In genomic region chr13:41345165-41345920, GRCh38 we compare ENCODE assay signal across 14 cellular contexts. TPM values are rescaled to one million over a fixed set of nuclear protein-coding genes. Genes with fewer than 3 reads are reported as not detected.
DNase-seq lines count a peak whose midpoint lies in the region; ATAC-seq and TF ChIP-seq lines count a peak whose summit lies in the region.
"Had no signal": no experiment of that assay in that cellular context is flagged by ENCODE, and none has a peak within 500 bp of the region (broad histone marks: within the 10 kb centered on the region; RNA-seq: fewer than 3 reads in every experiment).

No MANE protein-coding gene starts in this region.

- H3K4me1 ChIP-seq in right atrium auricular region (peaks cover 0 to 9% of the 10 kb centered on the region in 2 donors), uterus (no peaks in the 10 kb centered on the region), left lung (no peaks in the 10 kb centered on the region)
- H3K4me1 ChIP-seq: vagina had no signal

- TF ChIP-seq CTCF in natural killer cell (IDR thresholded peaks at IDR 0.05), result no peak
- TF ChIP-seq CTCF in right atrium auricular region (IDR thresholded peaks at IDR 0.05), result no peak
- no peak for TF ChIP-seq CTCF in uterus (IDR thresholded peaks at IDR 0.05)
- TF ChIP-seq CTCF in left lung (IDR thresholded peaks at IDR 0.05), result no peak

- no peaks in the 10 kb centered on the region for H3K27me3 Mint-ChIP-seq in natural killer cell (ENCODE audit: low read depth in 2 of 2)
- no peaks in the 10 kb centered on the region for H3K27me3 Mint-ChIP-seq in natural killer cell treated with Interleukin-12 subunit alpha and Interleukin-12 subunit beta and Interleukin-15 and Interleukin-18, amount 100 ng/mL, for 72 hours
- no peaks in the 10 kb centered on the region for H3K27me3 Mint-ChIP-seq in activated naive CD8-positive, alpha-beta T cell treated with anti-CD3 and anti-CD28 coated beads, Interleukin-2, amount 10 ng/mL, durations not matched to agents 7 days and 5 days
- H3K27me3 Mint-ChIP-seq: activated CD4-positive, alpha-beta memory T cell treated with anti-CD3 and anti-CD28 coated beads for 36 hours had no signal

- intact Hi-C loops in natural killer cell (cut with micrococcal nuclease), result no loop called here
- intact Hi-C loops in uterus (cut with DNase I; ENCODE audit: low total_unique reads), result no loop called here
- intact Hi-C loops in left lung (cut with DNase I), result no loop called here

- ATAC-seq in natural killer cell (peak in 1 of 3 donors; percentile 43), left lung (no peak), HG02763 (IDR thresholded peaks at IDR 0.05; ENCODE audit: unreplicated experiment) (no peak)
- ATAC-seq in natural killer cell treated with Interleukin-12 subunit alpha and Interleukin-12 subunit beta and Interleukin-15 and Interleukin-18, amount 100 ng/mL, for 72 hours, result no peak
- ATAC-seq in activated naive CD8-positive, alpha-beta T cell treated with anti-CD3 and anti-CD28 coated beads, Interleukin-2, amount 10 ng/mL, durations not matched to agents 7 days and 5 days (ENCODE audit: low read depth), result no peak

- peaks cover 3% of the 10 kb centered on the region for H3K36me3 Mint-ChIP-seq in natural killer cell
- H3K36me3 Mint-ChIP-seq in natural killer cell treated with Interleukin-12 subunit alpha and Interleukin-12 subunit beta and Interleukin-15 and Interleukin-18, amount 100 ng/mL, for 72 hours, result peaks cover 14% of the 10 kb centered on the region
- H3K36me3 Mint-ChIP-seq in activated naive CD8-positive, alpha-beta T cell treated with anti-CD3 and anti-CD28 coated beads, Interleukin-2, amount 10 ng/mL, durations not matched to agents 7 days and 5 days, result peaks cover 63% of the 10 kb centered on the region

- no peaks in the 10 kb centered on the region for H3K9me3 Mint-ChIP-seq in natural killer cell
- H3K9me3 Mint-ChIP-seq in natural killer cell treated with Interleukin-12 subunit alpha and Interleukin-12 subunit beta and Interleukin-15 and Interleukin-18, amount 100 ng/mL, for 72 hours, result no peaks in the 10 kb centered on the region
- H3K9me3 Mint-ChIP-seq in activated naive CD8-positive, alpha-beta T cell treated with anti-CD3 and anti-CD28 coated beads, Interleukin-2, amount 10 ng/mL, durations not matched to agents 7 days and 5 days, result peaks cover 2% of the 10 kb centered on the region
- H3K9me3 Mint-ChIP-seq: activated CD4-positive, alpha-beta memory T cell treated with anti-CD3 and anti-CD28 coated beads for 36 hours had no signal

- H3K27ac Mint-ChIP-seq in natural killer cell, result peak overlapping the region; percentile 67 to 71
- peak overlapping the region in 1 of 2 donors; percentile 26 for H3K27ac Mint-ChIP-seq in natural killer cell treated with Interleukin-12 subunit alpha and Interleukin-12 subunit beta and Interleukin-15 and Interleukin-18, amount 100 ng/mL, for 72 hours
- peak overlapping the region; percentile 5 for H3K27ac Mint-ChIP-seq in activated naive CD8-positive, alpha-beta T cell treated with anti-CD3 and anti-CD28 coated beads, Interleukin-2, amount 10 ng/mL, durations not matched to agents 7 days and 5 days
- H3K27ac Mint-ChIP-seq: activated CD4-positive, alpha-beta memory T cell treated with anti-CD3 and anti-CD28 coated beads for 36 hours had no signal

- H3K4me3 Mint-ChIP-seq in natural killer cell, result peak overlapping the region; percentile 5
- no peak overlapping the region for H3K4me3 Mint-ChIP-seq in natural killer cell treated with Interleukin-12 subunit alpha and Interleukin-12 subunit beta and Interleukin-15 and Interleukin-18, amount 100 ng/mL, for 72 hours
- no peak overlapping the region for H3K4me3 Mint-ChIP-seq in activated naive CD8-positive, alpha-beta T cell treated with anti-CD3 and anti-CD28 coated beads, Interleukin-2, amount 10 ng/mL, durations not matched to agents 7 days and 5 days
- H3K4me3 Mint-ChIP-seq: activated CD4-positive, alpha-beta memory T cell treated with anti-CD3 and anti-CD28 coated beads for 36 hours had no signal

- H3K4me3 ChIP-seq in right atrium auricular region (no peak overlapping the region), uterus (no peak overlapping the region), left lung (no peak overlapping the region)
- H3K4me3 ChIP-seq: vagina had no signal

- in situ Hi-C loops in KBM-7 (cut with MboI; ENCODE audit: low pct_unique_long_range_greater_than_20kb, low sequenced_read_pairs), result no loop called here

- H3K27ac ChIP-seq in right atrium auricular region (peak overlapping the region; percentile 2 to 76), uterus (peak overlapping the region; percentile 27 to 50), left lung (no peak overlapping the region)
- H3K27ac ChIP-seq: vagina had no signal

- H3K4me1 Mint-ChIP-seq in natural killer cell, result peaks cover 34 to 41% of the 10 kb centered on the region in 2 donors
- peaks cover 21 to 25% of the 10 kb centered on the region in 2 donors for H3K4me1 Mint-ChIP-seq in natural killer cell treated with Interleukin-12 subunit alpha and Interleukin-12 subunit beta and Interleukin-15 and Interleukin-18, amount 100 ng/mL, for 72 hours (ENCODE audit: low read depth in 2 of 2)
- H3K4me1 Mint-ChIP-seq in activated naive CD8-positive, alpha-beta T cell treated with anti-CD3 and anti-CD28 coated beads, Interleukin-2, amount 10 ng/mL, durations not matched to agents 7 days and 5 days, result peaks cover 13% of the 10 kb centered on the region

- H3K36me3 ChIP-seq in right atrium auricular region, result peaks cover 13% of the 10 kb centered on the region
- H3K36me3 ChIP-seq in uterus, result no peaks in the 10 kb centered on the region
- peaks cover 0 to 32% of the 10 kb centered on the region in 2 donors for H3K36me3 ChIP-seq in left lung

- no peaks in the 10 kb centered on the region for H3K9me3 ChIP-seq in right atrium auricular region
- no peaks in the 10 kb centered on the region for H3K9me3 ChIP-seq in uterus
- H3K9me3 ChIP-seq in left lung, result no peaks in the 10 kb centered on the region
- H3K9me3 ChIP-seq: vagina had no signal

- no peak for DNase-seq in natural killer cell
- no peak for DNase-seq in natural killer cell treated with Interleukin-12 subunit alpha and Interleukin-12 subunit beta and Interleukin-15 and Interleukin-18, amount 100 ng/mL, for 72 hours (ENCODE audit: low spot score)
- DNase-seq in activated naive CD8-positive, alpha-beta T cell treated with anti-CD3 and anti-CD28 coated beads, Interleukin-2, amount 10 ng/mL, durations not matched to agents 7 days and 5 days, result no peak
- DNase-seq in right atrium auricular region (ENCODE audit: low spot score), result no peak
- DNase-seq in uterus, result no peak
- DNase-seq in left lung, result no peak
- no peak for DNase-seq in KBM-7
- DNase-seq: activated CD4-positive, alpha-beta memory T cell treated with anti-CD3 and anti-CD28 coated beads for 36 hours; hypothalamus; NCI-H187 treated with DMSO at 0.1 percent for 48 hours; NCI-H446 treated with DMSO at 0.1 percent for 48 hours; RPMI8226 had no signal

- POLR2A ChIA-PET in activated naive CD8-positive, alpha-beta T cell treated with anti-CD3 and anti-CD28 coated beads, Interleukin-2, amount 10 ng/mL, durations not matched to agents 7 days and 5 days (lab: Charles Lee), result no interaction called here

- no peak for TF ChIP-seq POLR2A in uterus (IDR thresholded peaks at IDR 0.05)

- H3K27me3 ChIP-seq in right atrium auricular region (no peaks in the 10 kb centered on the region), uterus (no peaks in the 10 kb centered on the region), left lung (no peaks in the 10 kb centered on the region)
- H3K27me3 ChIP-seq: vagina had no signal

RNA-seq across cellular contexts. Expression of gene NAA16, which starts 34.3 kb away (rescaled TPM):
- total RNA-seq in natural killer cell, result 10 to 100 TPM; 49.4 to 55.3 (median 53.1) TPM
- total RNA-seq in natural killer cell treated with Interleukin-12 subunit alpha and Interleukin-12 subunit beta and Interleukin-15 and Interleukin-18, amount 100 ng/mL, for 72 hours, result 10 to 100 TPM; 16.4 to 38.9 TPM
- 10 to 100 TPM; 41.3 to 41.8 TPM for total RNA-seq in activated naive CD8-positive, alpha-beta T cell treated with anti-CD3 and anti-CD28 coated beads, Interleukin-2, amount 10 ng/mL, durations not matched to agents 7 days and 5 days
- total RNA-seq in right atrium auricular region, result 1 to 10 TPM; 6.6 to 10.0 TPM
- 10 to 100 TPM; 25.4 to 62.2 (median 46.5) TPM for total RNA-seq in uterus
- total RNA-seq in left lung, result 10 to 100 TPM; 17.2 to 20.3 TPM

Comparison
In these comparisons a context has a peak if more than half of its experiments do, and no peak if none do; other contexts are left out.
1. H3K27ac ChIP-seq: peak in right atrium auricular region (2 of 2) and uterus (2 of 2); none in left lung (0 of 2).